ENCODE assay signal across 8 cellular contexts in the genomic region with DNA sequence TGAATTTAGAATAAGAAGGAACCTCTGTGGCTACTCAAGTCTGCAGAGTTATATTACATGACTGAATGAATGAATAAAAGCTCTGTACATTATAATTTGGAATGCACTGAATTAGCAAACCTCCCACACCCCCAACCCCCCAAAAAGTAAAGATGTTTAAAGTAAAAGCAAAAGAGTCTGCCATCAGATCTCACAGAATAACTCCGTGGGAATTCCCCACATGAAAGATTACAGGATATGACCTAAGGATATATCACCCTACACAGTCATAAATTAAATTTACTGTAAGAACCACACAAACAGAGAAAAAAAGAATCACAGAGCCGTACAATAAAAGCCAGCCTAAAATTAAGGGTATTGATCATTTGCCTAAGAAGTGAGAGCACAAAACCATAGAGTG.
DNase-seq lines count a peak whose midpoint lies in the region; ATAC-seq and TF ChIP-seq lines count a peak whose summit lies in the region.

No MANE protein-coding gene starts in this region.

- H3K9me3 Mint-ChIP-seq in activated B cell treated with CpG ODN at 0.5 μM for 24 hours (no peaks in the 10 kb centered on the region), CD14-positive monocyte (peaks cover 0 to 4% (median 0%) of the 10 kb centered on the region in 7 donors)

- POLR2A ChIA-PET in activated B cell treated with CpG ODN at 0.5 μM for 24 hours (lab: Charles Lee): no interaction called here

- H3K27me3 Mint-ChIP-seq in activated B cell treated with CpG ODN at 0.5 μM for 24 hours: no peaks in the 10 kb centered on the region
- H3K27me3 Mint-ChIP-seq in CD14-positive monocyte (ENCODE audit: low read depth in 3 of 3): no peaks in the 10 kb centered on the region

- H3K27ac Mint-ChIP-seq in activated B cell treated with CpG ODN at 0.5 μM for 24 hours: peak overlapping the region; percentile 2
- H3K27ac Mint-ChIP-seq in CD14-positive monocyte: no peak overlapping the region

- H3K36me3 Mint-ChIP-seq in activated B cell treated with CpG ODN at 0.5 μM for 24 hours (ENCODE audit: low read depth): no peaks in the 10 kb centered on the region
- H3K36me3 Mint-ChIP-seq in CD14-positive monocyte: no peaks in the 10 kb centered on the region

- intact Hi-C loops in activated B cell treated with CpG ODN at 0.5 μM for 24 hours (cut with micrococcal nuclease) (no loop called here), CD14-positive monocyte (cut with micrococcal nuclease) (no loop called here)

- no peak for TF ChIP-seq CTCF in GM12864 (IDR thresholded peaks at IDR 0.05; ENCODE audit: low read depth, low read length, missing control alignments)
- no peak for TF ChIP-seq CTCF in activated B cell treated with CpG ODN at 0.5 μM for 24 hours (IDR thresholded peaks at IDR 0.05)
- no peak for TF ChIP-seq CTCF in CD14-positive monocyte (IDR thresholded peaks at IDR 0.05)

- H3K4me3 ChIP-seq in GM12864 (ENCODE audit: low read depth, low read length): no peak overlapping the region

- DNase-seq in GM12864 (ENCODE audit: low read depth) (peak; percentile 4), activated B cell treated with CpG ODN at 0.5 μM for 24 hours (no peak), kidney tubule cell (ENCODE audit: low spot score) (peak; percentile 73), islet precursor cell (no peak), CD14-positive monocyte (ENCODE audit: low spot score) (no peak), hippocampal formation (lab: John Stamatoyannopoulos, UW) (no peak)
- no peak for DNase-seq in activated effector memory CD4-positive, alpha-beta T cell treated with anti-CD3 and anti-CD28 coated beads, Interleukin-2, amount 50 U/mL, for 16 hours

- H3K4me3 Mint-ChIP-seq in activated B cell treated with CpG ODN at 0.5 μM for 24 hours (peak overlapping the region; percentile 62), CD14-positive monocyte (no peak overlapping the region)

- CTCF ChIA-PET in activated B cell treated with CpG ODN at 0.5 μM for 24 hours (lab: Charles Lee): no interaction called here

- H3K4me1 Mint-ChIP-seq in activated B cell treated with CpG ODN at 0.5 μM for 24 hours (peaks cover 15% of the 10 kb centered on the region), CD14-positive monocyte (peaks cover 3% of the 10 kb centered on the region)

- peak; percentile 61 for ATAC-seq in HG02678 (IDR thresholded peaks at IDR 0.05; ENCODE audit: unreplicated experiment)
- peak; percentile 79 for ATAC-seq in activated B cell treated with CpG ODN at 0.5 μM for 24 hours (ENCODE audit: low read depth)

Comparison
In these comparisons a context has a peak if more than half of its experiments do, and no peak if none do; other contexts are left out.
1. DNase-seq: peak in GM12864 (single experiment) and kidney tubule cell (single experiment); none in activated B cell treated with CpG ODN at 0.5 μM for 24 hours (single experiment), islet precursor cell (single experiment), CD14-positive monocyte (single experiment), activated effector memory CD4-positive, alpha-beta T cell treated with anti-CD3 and anti-CD28 coated beads, Interleukin-2, amount 50 U/mL, for 16 hours (single experiment) and hippocampal formation (0 of 2).